In genomic region chr22:48806227-48806781, GRCh38 we compare ENCODE assay signal across 20 cellular contexts.
"Had no signal": no experiment of that assay in that cellular context is flagged by ENCODE, and none has a peak within 500 bp of the region (broad histone marks: within the 10 kb centered on the region; RNA-seq: fewer than 3 reads in every experiment).

No MANE protein-coding gene starts in this region.

- H3K27me3 ChIP-seq: breast epithelium, foreskin keratinocyte, neutrophil had no signal

- H3K36me3 ChIP-seq: breast epithelium, esophagus muscularis mucosa, heart right ventricle, left lung, neutrophil, WERI-Rb-1 had no signal

- H3K4me1 ChIP-seq: breast epithelium, esophagus muscularis mucosa, foreskin keratinocyte, heart right ventricle, left lung had no signal

- H3K4me3 ChIP-seq: breast epithelium, esophagus muscularis mucosa, heart right ventricle, left lung, lung, skin epidermis had no signal

- H3K9me3 ChIP-seq: breast epithelium, esophagus muscularis mucosa, heart right ventricle, left lung, neutrophil had no signal

- DNase-seq: activated CD4-positive, alpha-beta T cell treated with anti-CD3 and anti-CD28 coated beads for 48 hours; activated CD4-positive, alpha-beta T cell treated with anti-CD3 and anti-CD28 coated beads, Interleukin-2, amount 50 U/mL, for 48 hours; activated CD8-positive, alpha-beta memory T cell treated with anti-CD3 and anti-CD28 coated beads for 24 hours; activated T-cell treated with anti-CD3 and anti-CD28 coated beads, Interleukin-2, amount 50 U/mL, for 1 hour; dermis blood vessel endothelial cell; effector CD4-positive, alpha-beta T cell; foreskin keratinocyte; heart right ventricle; stimulated activated CD4-positive, alpha-beta T cell treated with anti-CD3 and anti-CD28 coated beads, Interleukin-4, amount 100 ng/mL, for 24 hours; stimulated activated CD8-positive, alpha-beta memory T cell treated with anti-CD3 and anti-CD28 coated beads, Interleukin-4, amount 100 ng/mL, for 48 hours; stimulated activated naive CD8-positive, alpha-beta T cell treated with anti-CD3 and anti-CD28 coated beads, Interleukin-15, amount 100 ng/mL, for 72 hours; T-helper 17 cell; T1000 had no signal

- H3K27ac ChIP-seq: breast epithelium, esophagus muscularis mucosa, foreskin keratinocyte, heart right ventricle, left lung, neutrophil, skin epidermis had no signal
